9 cellular contexts compared by ENCODE assay signal in the genomic region with DNA sequence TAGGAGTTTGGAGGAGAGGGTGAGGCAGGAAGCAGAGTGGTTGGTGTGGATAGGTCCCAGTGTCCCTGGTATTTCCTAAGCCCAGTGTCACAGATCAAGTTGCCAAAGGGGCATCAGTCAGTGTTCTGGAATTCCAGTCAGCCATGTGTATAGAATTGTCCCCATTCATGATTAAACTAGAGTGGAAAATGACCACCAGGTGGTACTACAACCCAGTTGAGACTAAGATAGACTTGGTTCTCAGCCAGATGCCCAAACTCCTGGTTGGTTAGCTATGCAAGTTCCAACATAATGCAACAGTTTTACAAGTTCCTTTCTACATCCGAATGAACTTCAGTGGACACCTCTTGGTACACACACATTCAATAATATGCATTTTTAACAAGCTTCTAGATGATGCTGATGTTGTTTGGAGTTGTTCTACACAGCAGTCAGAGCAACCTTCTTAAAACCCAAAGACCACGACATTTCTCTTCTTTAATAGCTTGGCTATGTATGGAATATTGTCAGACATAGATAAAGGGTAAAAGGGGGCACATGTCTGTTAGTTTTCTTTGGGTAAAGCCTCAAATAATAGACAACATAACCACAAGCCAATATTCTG. TPM values are rescaled to one million over a fixed set of nuclear protein-coding genes. Genes with fewer than 3 reads are reported as not detected.
DNase-seq lines count a peak whose midpoint lies in the region; ATAC-seq, FAIRE-seq and TF ChIP-seq lines count a peak whose summit lies in the region.
"Had no signal": no experiment of that assay in that cellular context is flagged by ENCODE, and none has a peak within 500 bp of the region (broad histone marks: within the 10 kb centered on the region; RNA-seq: fewer than 3 reads in every experiment).

No MANE protein-coding gene starts in this region.

- TF ChIP-seq POLR2A in K562 (conservative IDR thresholded peaks at IDR 0.05) (no peak), stomach (IDR thresholded peaks at IDR 0.05) (no peak)

- WGBS in K562 (ENCODE audit: insufficient coverage, low coverage, missing lambda C conversion rate), result 3% methylated on average over 2 of the region's 2 CpGs
- 43 to 47% (median 43%) methylated on average over 2 of the region's 2 CpGs for WGBS in stomach, 5 donors

- H3K4me1 ChIP-seq in K562 (replicated peaks in 1 of 2; ENCODE audit: control insufficient read depth in 2 of 2, insufficient read depth in 2 of 2, low read length in 2 of 2) (no peaks in the 10 kb centered on the region), stomach (peaks cover 0 to 5% (median 2%) of the 10 kb centered on the region in 4 donors)

- no peak overlapping the region for H3K4me2 ChIP-seq in K562 (ENCODE audit: insufficient read depth, low read length)

- H3K36me3 ChIP-seq in GM06990 (ENCODE audit: control insufficient read depth, insufficient read depth, low read length), result no peaks in the 10 kb centered on the region
- no peaks in the 10 kb centered on the region for H3K36me3 ChIP-seq in K562 (ENCODE audit: control insufficient read depth, insufficient read depth, low read length)
- no peaks in the 10 kb centered on the region for H3K36me3 ChIP-seq in stomach
- H3K36me3 ChIP-seq: neutrophil had no signal

- peak; percentile 64 for TF ChIP-seq CTCF in AG09309 (IDR thresholded peaks at IDR 0.05; ENCODE audit: control insufficient read depth, insufficient read depth, low read depth, low read length, missing control alignments)
- peak; percentile 40 for TF ChIP-seq CTCF in GM06990 (IDR thresholded peaks at IDR 0.05; ENCODE audit: insufficient read depth, low read length, poor library complexity, severe bottlenecking)
- peak; percentile 70 to 83 (median 72) for TF ChIP-seq CTCF in K562 (IDR thresholded peaks at IDR 0.05 in 2 of 3, conservative IDR thresholded peaks at IDR 0.05 in 1 of 3; ENCODE audit: insufficient read depth in 2 of 3, low read depth in 1 of 3, low read length in 3 of 3)
- TF ChIP-seq CTCF in stomach (IDR thresholded peaks at IDR 0.05), result peak in 4 of 7 experiments; percentile 49 to 79 (median 62)

- no TSS peak for BruUV-seq in K562 (replicated peaks; lab: Mats Ljungman, UMichigan)

- FAIRE-seq in K562 (lab: Jason Lieb, UNC), result peak; percentile 94

- TF ChIP-seq EP300 in K562 (IDR thresholded peaks at IDR 0.05; ENCODE audit: low read length), result no peak
- no peak for TF ChIP-seq EP300 in stomach (IDR thresholded peaks at IDR 0.05)

- no peak overlapping the region for H3K9ac ChIP-seq in K562 (ENCODE audit: insufficient read depth in 1 of 2, low read depth in 2 of 2, low read length in 2 of 2)

- H3K4me3 ChIP-seq in AG09309 (ENCODE audit: control insufficient read depth, low read depth, low read length) (no peak overlapping the region), GM06990 (replicated peaks; ENCODE audit: low read depth, low read length) (no peak overlapping the region), K562 (no peak overlapping the region), stomach (no peak overlapping the region)

- no peaks in the 10 kb centered on the region for H3K9me1 ChIP-seq in K562 (ENCODE audit: control insufficient read depth, insufficient read depth, low read length)

- CTCF ChIA-PET in K562 (lab: Yijun Ruan, JAX; ENCODE audit: low intra/inter-chr PET ratio), result interaction anchor here (0.6 to 3.4 kb wide), 7 partner anchors 9 to 407 kb away, joined by 3 to 20 read pairs (median 6); partner anchors contain the start of gene PLS1

- DNase-seq in AG09309 (ENCODE audit: low read depth) (peak; percentile 67), GM06990 (ENCODE audit: extremely low read depth, insufficient read length) (no peak), NCI-H524 (lab: John Stamatoyannopoulos, UW) (peak; percentile 72 to 75), K562 (ENCODE audit: extremely low read depth in 1 of 4, low spot score in 3 of 4) (peak; percentile 43 to 77 (median 54)), inferior parietal cortex (ENCODE audit: extremely low spot score) (peak; percentile 82), stomach (peak; percentile 41)
- DNase-seq in activated CD8-positive, alpha-beta memory T cell treated with anti-CD3 and anti-CD28 coated beads for 24 hours, result no peak

- intact Hi-C loops in K562 (cut with micrococcal nuclease), result loop anchor here (2.0 kb wide), 3 partner anchors 242 to 408 kb away; no protein-coding TSS in a partner anchor
- intact Hi-C loops in stomach (cut with DNase I; ENCODE audit: low total_unique reads), result loop anchor here (5.0 kb wide), 1 partner anchor 405 kb away; no protein-coding TSS in a partner anchor

- H3K9me3 ChIP-seq in K562 (replicated peaks; ENCODE audit: control insufficient read depth, insufficient read depth, low read depth, low read length) (no peaks in the 10 kb centered on the region), stomach (no peaks in the 10 kb centered on the region)
- H3K9me3 ChIP-seq: neutrophil had no signal

- H3K79me2 ChIP-seq in K562 (ENCODE audit: control insufficient read depth, insufficient read depth, low read length), result no peaks in the 10 kb centered on the region

- peak; percentile 90 to 93 for TF ChIP-seq RAD21 in K562 (CRISPR knock-in tag; conservative IDR thresholded peaks at IDR 0.05 in 1 of 2, IDR thresholded peaks at IDR 0.05 in 1 of 2)

- H3K27ac ChIP-seq in K562 (ENCODE audit: extremely low read depth, low read depth, low read length) (no peak overlapping the region), stomach (no peak overlapping the region)
- H3K27ac ChIP-seq: neutrophil had no signal

- H2AFZ ChIP-seq in K562 (ENCODE audit: low read depth, low read length), result no peak overlapping the region

- ATAC-seq in HG03460 (IDR thresholded peaks at IDR 0.05; ENCODE audit: unreplicated experiment) (peak; percentile 77), K562 (peak; percentile 93)

- POLR2A ChIA-PET in K562 (lab: Yijun Ruan, JAX), result interaction anchor here (1.0 kb wide), 2 partner anchors 8 to 137 kb away, joined by 5 read pairs; partner anchors contain the start of genes ATR and TRPC1

- no peaks in the 10 kb centered on the region for H4K20me1 ChIP-seq in K562 (replicated peaks; ENCODE audit: control insufficient read depth, insufficient read depth, low read length)

- in situ Hi-C loops in K562 (cut with MboI), result loop anchor here (5.0 to 10.0 kb wide), 2 partner anchors 318 to 405 kb away; no protein-coding TSS in a partner anchor

- H3K27me3 ChIP-seq in GM06990 (replicated peaks; ENCODE audit: control insufficient read depth, insufficient read depth, low read length), result no peaks in the 10 kb centered on the region
- H3K27me3 ChIP-seq in K562 (ENCODE audit: control insufficient read depth in 2 of 2, insufficient read depth in 2 of 2, low read length in 2 of 2), result no peaks in the 10 kb centered on the region
- H3K27me3 ChIP-seq in stomach, result peaks cover 0 to 8% (median 5%) of the 10 kb centered on the region in 3 donors

TF ChIP-seq in K562, 482 proteins besides CTCF, POLR2A, EP300 and RAD21 (continues in another document):
- TF ChIP-seq NFIC (IDR thresholded peaks at IDR 0.05) (peak; percentile 97), FOXK2 (conservative IDR thresholded peaks at IDR 0.05 in 1 of 2, IDR thresholded peaks at IDR 0.05 in 1 of 2; ENCODE audit: low read depth in 2 of 2) (0 out of 4 replicates have a peak, but pooled peaks of 1 of the 2 experiments have one; percentile 38), CC2D1A (IDR thresholded peaks at IDR 0.05) (peak; percentile 59; the same call in 1 of the 2 replicates)

RNA-seq across cellular contexts. Expression of gene ATR, which starts 8.4 kb away (rescaled TPM):
- total RNA-seq in K562 (2011; cell fraction: chromatin; rRNA removed; ENCODE audit: low replicate concordance), result 37.1 and 152 TPM in 2 replicates
- total RNA-seq in K562 (2011; cell fraction: nucleolus; rRNA removed), result 15.7 and 24.5 TPM in 2 replicates
- total RNA-seq in K562 (2011; cell fraction: nucleoplasm; rRNA removed), result 41.6 and 44.8 TPM in 2 replicates
- total RNA-seq in K562 (2014; rRNA removed) (20.7 and 23.2 TPM in 2 replicates), K562 (2014; rRNA removed; fragmentation: Illumina TruSeq; extraction: Trizol) (37.4 and 41.5 TPM in 2 replicates), K562 (2015; rRNA removed; fragmentation: Illumina TruSeq; extraction: Trizol) (37.0 and 37.8 TPM in 2 replicates), K562 (2021) (27.2 and 28.9 TPM in 2 replicates), stomach (10 to 100 TPM; 12.8 to 51.0 (median 34.2) TPM)
- polyA plus RNA-seq in K562 (2011; rRNA removed) (22.9 and 33.6 TPM in 2 replicates), K562 (2014; fragmentation: Illumina TruSeq; extraction: Trizol) (16.8 and 21.9 TPM in 2 replicates), K562 (2014; fragmentation: Nextera tagmentation; extraction: Ambion mirVana) (10 to 100 TPM; 19.8 to 20.3 TPM), K562 (2014; rRNA removed) (18.0 and 21.4 TPM in 2 replicates), stomach (10 to 100 TPM in 1 of 3 donors, 1 to 10 TPM in 2; 6.0 to 13.6 (median 9.0) TPM)
- 4.5 and 8.3 TPM in 2 replicates for polyA plus RNA-seq in K562 (2011; cell fraction: cytosol; rRNA removed)
- polyA plus RNA-seq in K562 (2011; cell fraction: nucleus; rRNA removed), result 30.9 and 39.1 TPM in 2 replicates
- 14.8 and 17.1 TPM in 2 replicates for polyA plus RNA-seq in K562 (2012)
- polyA minus RNA-seq in K562 (2011; rRNA and poly(A)+ RNA removed), result 66.9 and 67.3 TPM in 2 replicates
- 18.6 and 25.4 TPM in 2 replicates for polyA minus RNA-seq in K562 (2011; cell fraction: cytosol; rRNA and poly(A)+ RNA removed)
- polyA minus RNA-seq in K562 (2011; cell fraction: nucleus; rRNA and poly(A)+ RNA removed), result 40.7 and 69.0 TPM in 2 replicates

RNA-seq across cellular contexts. Expression of gene PLS1, which starts 9.3 kb away (rescaled TPM):
- 6.6 and 24.4 TPM in 2 replicates for total RNA-seq in K562 (2011; cell fraction: chromatin; rRNA removed; ENCODE audit: low replicate concordance)
- total RNA-seq in K562 (2011; cell fraction: nucleolus; rRNA removed), result 1.8 and 2.2 TPM in 2 replicates
- total RNA-seq in K562 (2011; cell fraction: nucleoplasm; rRNA removed), result 10.0 and 11.6 TPM in 2 replicates
- total RNA-seq in K562 (2014; rRNA removed) (7.8 and 9.5 TPM in 2 replicates), K562 (2014; rRNA removed; fragmentation: Illumina TruSeq; extraction: Trizol) (16.2 and 17.8 TPM in 2 replicates), K562 (2015; rRNA removed; fragmentation: Illumina TruSeq; extraction: Trizol) (11.9 and 13.7 TPM in 2 replicates), K562 (2021) (9.0 and 11.5 TPM in 2 replicates), stomach (10 to 100 TPM; 12.5 to 79.1 (median 27.1) TPM)
- polyA plus RNA-seq in K562 (2011; rRNA removed) (10.8 and 20.1 TPM in 2 replicates), K562 (2014; fragmentation: Illumina TruSeq; extraction: Trizol) (9.9 and 13.0 TPM in 2 replicates), K562 (2014; fragmentation: Nextera tagmentation; extraction: Ambion mirVana) (10 to 100 TPM; 10.6 to 21.3 TPM), K562 (2014; rRNA removed) (6.1 and 11.0 TPM in 2 replicates), stomach (10 to 100 TPM in 2 of 3 donors, 1 to 10 TPM in 1; 5.2 to 26.1 (median 10.1) TPM)
- polyA plus RNA-seq in K562 (2011; cell fraction: cytosol; rRNA removed), result 3.5 and 6.8 TPM in 2 replicates
- 4.2 and 4.5 TPM in 2 replicates for polyA plus RNA-seq in K562 (2011; cell fraction: nucleus; rRNA removed)
- 6.4 and 7.2 TPM in 2 replicates for polyA plus RNA-seq in K562 (2012)
- polyA minus RNA-seq in K562 (2011; rRNA and poly(A)+ RNA removed), result 23.9 and 26.7 TPM in 2 replicates
- polyA minus RNA-seq in K562 (2011; cell fraction: cytosol; rRNA and poly(A)+ RNA removed), result 6.5 and 10.6 TPM in 2 replicates
- polyA minus RNA-seq in K562 (2011; cell fraction: nucleus; rRNA and poly(A)+ RNA removed), result 5.5 and 10.4 TPM in 2 replicates

Comparison
In these comparisons a context has a peak if more than half of its experiments do, and no peak if none do; other contexts are left out.
1. DNase-seq: peak in AG09309 (single experiment), NCI-H524 (2 of 2), K562 (4 of 4), inferior parietal cortex (single experiment) and stomach (single experiment); none in GM06990 (single experiment) and activated CD8-positive, alpha-beta memory T cell treated with anti-CD3 and anti-CD28 coated beads for 24 hours (single experiment).
2. Peak in every context shown above with its lines, with median percentiles within 50 percentile points of each other: CTCF ChIP-seq.